Comparison of ENCODE assay signal across 10 cellular contexts in the genomic region with DNA sequence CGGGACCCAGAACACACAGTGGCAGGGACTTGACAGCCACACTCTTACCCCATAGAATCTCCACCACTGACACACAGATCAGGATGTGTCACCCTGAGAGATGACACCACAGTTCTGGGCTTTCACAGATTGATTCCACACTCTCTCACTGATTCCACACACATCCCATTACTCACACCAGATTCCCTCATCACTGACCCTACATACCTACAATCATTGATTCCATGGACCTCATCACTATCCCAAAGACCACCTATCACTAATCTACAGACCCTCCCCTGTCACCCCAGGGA. TPM values are rescaled to one million over a fixed set of nuclear protein-coding genes. Genes with fewer than 3 reads are reported as not detected.
DNase-seq lines count a peak whose midpoint lies in the region; ATAC-seq and TF ChIP-seq lines count a peak whose summit lies in the region.
"Had no signal": no experiment of that assay in that cellular context is flagged by ENCODE, and none has a peak within 500 bp of the region (broad histone marks: within the 10 kb centered on the region; RNA-seq: fewer than 3 reads in every experiment).

No MANE protein-coding gene starts in this region.

- H3K27ac Mint-ChIP-seq in T-helper 2 cell treated with Interferon-gamma antibody and Interleukin-4, amounts not matched to agents 5 μg/mL and 100 μg/mL, for 36 hours: peak overlapping the region; percentile 72

- intact Hi-C loops in esophagus muscularis mucosa (cut with DNase I): no loop called here

- peaks cover 8% of the 10 kb centered on the region for H3K4me1 Mint-ChIP-seq in T-helper 2 cell treated with Interferon-gamma antibody and Interleukin-4, amounts not matched to agents 5 μg/mL and 100 μg/mL, for 36 hours (ENCODE audit: low read depth)

- no peak overlapping the region for H3K9ac ChIP-seq in skeletal muscle satellite cell (ENCODE audit: low read depth, low read length)

- H3K4me3 ChIP-seq in esophagus muscularis mucosa (peak overlapping the region; percentile 45 to 57 (median 48)), skeletal muscle satellite cell (ENCODE audit: low read length) (no peak overlapping the region)
- H3K4me3 ChIP-seq: K562 had no signal

- H3K27me3 Mint-ChIP-seq in T-helper 2 cell treated with Interferon-gamma antibody and Interleukin-4, amounts not matched to agents 5 μg/mL and 100 μg/mL, for 36 hours (ENCODE audit: low read depth): no peaks in the 10 kb centered on the region

- H3K36me3 ChIP-seq in esophagus muscularis mucosa (no peaks in the 10 kb centered on the region), skeletal muscle satellite cell (ENCODE audit: insufficient read depth, low read length) (no peaks in the 10 kb centered on the region)
- H3K36me3 ChIP-seq: SJCRH30 had no signal

- H3K27me3 ChIP-seq in esophagus muscularis mucosa: no peaks in the 10 kb centered on the region
- no peaks in the 10 kb centered on the region for H3K27me3 ChIP-seq in skeletal muscle satellite cell (ENCODE audit: control insufficient read depth, insufficient read depth, low read length)
- H3K27me3 ChIP-seq: SJCRH30 had no signal

- peak overlapping the region; percentile 79 for H3K4me2 ChIP-seq in skeletal muscle satellite cell (ENCODE audit: low read length)

- peak overlapping the region; percentile 68 to 79 (median 75) for H3K27ac ChIP-seq in esophagus muscularis mucosa (replicated peaks in 1 of 4)
- H3K27ac ChIP-seq: SJCRH30 had no signal

- ATAC-seq in HG03565 (IDR thresholded peaks at IDR 0.05; ENCODE audit: unreplicated experiment): no peak
- no peak for ATAC-seq in GM18519 (IDR thresholded peaks at IDR 0.05; ENCODE audit: low FRiP score, unreplicated experiment)
- no peak for ATAC-seq in HG02884 (IDR thresholded peaks at IDR 0.05; ENCODE audit: unreplicated experiment)
- ATAC-seq: K562 had no signal

- 92% methylated on average over 1 of the region's 1 CpG for WGBS in esophagus muscularis mucosa

- TF ChIP-seq EP300 in esophagus muscularis mucosa (IDR thresholded peaks at IDR 0.05): no peak

- H3K9me3 ChIP-seq in esophagus muscularis mucosa (no peaks in the 10 kb centered on the region), skeletal muscle satellite cell (replicated peaks; ENCODE audit: low read length) (no peaks in the 10 kb centered on the region)

- H3K9me3 Mint-ChIP-seq in T-helper 2 cell treated with Interferon-gamma antibody and Interleukin-4, amounts not matched to agents 5 μg/mL and 100 μg/mL, for 36 hours: peaks cover 28% of the 10 kb centered on the region

- no peak for TF ChIP-seq CTCF in esophagus muscularis mucosa (IDR thresholded peaks at IDR 0.05)

- peak overlapping the region; percentile 76 for H3K4me3 Mint-ChIP-seq in T-helper 2 cell treated with Interferon-gamma antibody and Interleukin-4, amounts not matched to agents 5 μg/mL and 100 μg/mL, for 36 hours

- H3K36me3 Mint-ChIP-seq in T-helper 2 cell treated with Interferon-gamma antibody and Interleukin-4, amounts not matched to agents 5 μg/mL and 100 μg/mL, for 36 hours (ENCODE audit: low read depth): peaks cover 4% of the 10 kb centered on the region

- no peak for DNase-seq in T-helper 2 cell treated with Interferon-gamma antibody and Interleukin-4, amounts not matched to agents 5 μg/mL and 100 μg/mL, for 36 hours (ENCODE audit: low spot score)
- DNase-seq in T-helper 2 cell: no peak
- DNase-seq in RKO (ENCODE audit: low spot score): peak; percentile 64
- no peak for DNase-seq in esophagus muscularis mucosa (ENCODE audit: extremely low spot score)

- peaks cover 9 to 22% (median 22%) of the 10 kb centered on the region in 4 donors for H3K4me1 ChIP-seq in esophagus muscularis mucosa
- H3K4me1 ChIP-seq in skeletal muscle satellite cell (ENCODE audit: control insufficient read depth, insufficient read depth, low read length): no peaks in the 10 kb centered on the region
- H3K4me1 ChIP-seq: SJCRH30 had no signal

- no peak for TF ChIP-seq POLR2A in esophagus muscularis mucosa (IDR thresholded peaks at IDR 0.05; ENCODE audit: low read depth)

RNA-seq across cellular contexts. Expression of a gene that starts 57.6 kb away (rescaled TPM):
- total RNA-seq in esophagus muscularis mucosa: 1 to 10 TPM; 4.5 to 8.8 (median 5.5) TPM
- total RNA-seq in skeletal muscle satellite cell (2012; rRNA removed): 2.5 and 3.3 TPM in 2 replicates
